Comparison of ENCODE assay signal across 2 cellular contexts in the genomic region with DNA sequence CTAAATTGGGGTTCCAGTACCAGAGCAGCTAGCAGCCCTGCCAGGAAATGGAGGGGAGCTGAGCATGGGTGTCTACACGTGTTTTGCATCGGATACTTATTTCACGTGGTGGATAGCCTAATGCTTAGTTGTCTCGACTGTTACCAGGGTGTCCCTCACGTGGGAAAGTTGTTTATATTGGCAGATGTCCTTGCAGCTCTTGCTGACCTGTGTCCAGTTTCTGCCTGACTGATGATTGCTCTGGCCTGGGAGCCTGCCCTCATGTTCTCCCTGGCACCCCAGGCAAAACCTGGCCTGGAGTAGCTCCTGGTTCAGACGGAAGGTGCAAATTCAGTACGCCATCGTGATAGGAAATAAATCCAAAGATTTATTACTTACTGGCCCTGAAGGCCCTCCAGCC.
TF ChIP-seq lines count a peak whose summit lies in the region.

No MANE protein-coding gene starts in this region.

TF ChIP-seq in H1, 55 proteins besides CTCF, POLR2A, EP300 and RAD21 (continued from another document):
- TF ChIP-seq POU5F1 (IDR thresholded peaks at IDR 0.05; ENCODE audit: low read depth, low read length) (no peak), SUZ12 (IDR thresholded peaks at IDR 0.05; ENCODE audit: low read length) (no peak), SIRT6 (IDR thresholded peaks at IDR 0.05; ENCODE audit: low read length) (no peak), CHD1 (IDR thresholded peaks at IDR 0.05; ENCODE audit: low read depth, low read length) (no peak), TAF1 (IDR thresholded peaks at IDR 0.05; ENCODE audit: low read depth, low read length) (no peak), GTF2F1 (IDR thresholded peaks at IDR 0.05; ENCODE audit: borderline replicate concordance, low read depth, low read length) (no peak), POLR2AphosphoS5 (IDR thresholded peaks at IDR 0.05; ENCODE audit: low read depth, low read length) (no peak), KDM4A (IDR thresholded peaks at IDR 0.05; ENCODE audit: low read depth, low read length, severe bottlenecking) (no peak), NRF1 (IDR thresholded peaks at IDR 0.05; ENCODE audit: low read depth, low read length) (no peak), RXRA (IDR thresholded peaks at IDR 0.05; ENCODE audit: insufficient read depth, low read depth, low read length) (no peak), SRF (IDR thresholded peaks at IDR 0.05; ENCODE audit: low read depth, low read length) (no peak), BACH1 (IDR thresholded peaks at IDR 0.05; ENCODE audit: low read length) (no peak), CEBPB (IDR thresholded peaks at IDR 0.05; ENCODE audit: low read depth, low read length) (no peak), KDM1A (IDR thresholded peaks at IDR 0.05; ENCODE audit: borderline replicate concordance, low read length) (no peak), CTBP2 (IDR thresholded peaks at IDR 0.05; ENCODE audit: borderline replicate concordance, insufficient read depth, insufficient read length, low read length) (no peak)

TF ChIP-seq in liver, 16 proteins besides CTCF, POLR2A, EP300 and RAD21 (continued from another document):
- TF ChIP-seq, protein P1, sequence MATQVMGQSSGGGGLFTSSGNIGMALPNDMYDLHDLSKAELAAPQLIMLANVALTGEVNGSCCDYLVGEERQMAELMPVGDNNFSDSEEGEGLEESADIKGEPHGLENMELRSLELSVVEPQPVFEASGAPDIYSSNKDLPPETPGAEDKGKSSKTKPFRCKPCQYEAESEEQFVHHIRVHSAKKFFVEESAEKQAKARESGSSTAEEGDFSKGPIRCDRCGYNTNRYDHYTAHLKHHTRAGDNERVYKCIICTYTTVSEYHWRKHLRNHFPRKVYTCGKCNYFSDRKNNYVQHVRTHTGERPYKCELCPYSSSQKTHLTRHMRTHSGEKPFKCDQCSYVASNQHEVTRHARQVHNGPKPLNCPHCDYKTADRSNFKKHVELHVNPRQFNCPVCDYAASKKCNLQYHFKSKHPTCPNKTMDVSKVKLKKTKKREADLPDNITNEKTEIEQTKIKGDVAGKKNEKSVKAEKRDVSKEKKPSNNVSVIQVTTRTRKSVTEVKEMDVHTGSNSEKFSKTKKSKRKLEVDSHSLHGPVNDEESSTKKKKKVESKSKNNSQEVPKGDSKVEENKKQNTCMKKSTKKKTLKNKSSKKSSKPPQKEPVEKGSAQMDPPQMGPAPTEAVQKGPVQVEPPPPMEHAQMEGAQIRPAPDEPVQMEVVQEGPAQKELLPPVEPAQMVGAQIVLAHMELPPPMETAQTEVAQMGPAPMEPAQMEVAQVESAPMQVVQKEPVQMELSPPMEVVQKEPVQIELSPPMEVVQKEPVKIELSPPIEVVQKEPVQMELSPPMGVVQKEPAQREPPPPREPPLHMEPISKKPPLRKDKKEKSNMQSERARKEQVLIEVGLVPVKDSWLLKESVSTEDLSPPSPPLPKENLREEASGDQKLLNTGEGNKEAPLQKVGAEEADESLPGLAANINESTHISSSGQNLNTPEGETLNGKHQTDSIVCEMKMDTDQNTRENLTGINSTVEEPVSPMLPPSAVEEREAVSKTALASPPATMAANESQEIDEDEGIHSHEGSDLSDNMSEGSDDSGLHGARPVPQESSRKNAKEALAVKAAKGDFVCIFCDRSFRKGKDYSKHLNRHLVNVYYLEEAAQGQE (IDR thresholded peaks at IDR 0.05) = no peak
- no peak for TF ChIP-seq NR2F2 (IDR thresholded peaks at IDR 0.05)
- no peak for TF ChIP-seq HNF4G (IDR thresholded peaks at IDR 0.05)
- TF ChIP-seq, protein P2, sequence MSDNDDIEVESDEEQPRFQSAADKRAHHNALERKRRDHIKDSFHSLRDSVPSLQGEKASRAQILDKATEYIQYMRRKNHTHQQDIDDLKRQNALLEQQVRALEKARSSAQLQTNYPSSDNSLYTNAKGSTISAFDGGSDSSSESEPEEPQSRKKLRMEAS (IDR thresholded peaks at IDR 0.05) = peak; percentile 83
- no peak for TF ChIP-seq ATF3 (IDR thresholded peaks at IDR 0.05)
- no peak for TF ChIP-seq GABPA (IDR thresholded peaks at IDR 0.05 in 1 of 2, conservative IDR thresholded peaks at IDR 0.05 in 1 of 2)
- TF ChIP-seq RXRA (IDR thresholded peaks at IDR 0.05) = peak; percentile 71 to 93
- TF ChIP-seq, protein P3, sequence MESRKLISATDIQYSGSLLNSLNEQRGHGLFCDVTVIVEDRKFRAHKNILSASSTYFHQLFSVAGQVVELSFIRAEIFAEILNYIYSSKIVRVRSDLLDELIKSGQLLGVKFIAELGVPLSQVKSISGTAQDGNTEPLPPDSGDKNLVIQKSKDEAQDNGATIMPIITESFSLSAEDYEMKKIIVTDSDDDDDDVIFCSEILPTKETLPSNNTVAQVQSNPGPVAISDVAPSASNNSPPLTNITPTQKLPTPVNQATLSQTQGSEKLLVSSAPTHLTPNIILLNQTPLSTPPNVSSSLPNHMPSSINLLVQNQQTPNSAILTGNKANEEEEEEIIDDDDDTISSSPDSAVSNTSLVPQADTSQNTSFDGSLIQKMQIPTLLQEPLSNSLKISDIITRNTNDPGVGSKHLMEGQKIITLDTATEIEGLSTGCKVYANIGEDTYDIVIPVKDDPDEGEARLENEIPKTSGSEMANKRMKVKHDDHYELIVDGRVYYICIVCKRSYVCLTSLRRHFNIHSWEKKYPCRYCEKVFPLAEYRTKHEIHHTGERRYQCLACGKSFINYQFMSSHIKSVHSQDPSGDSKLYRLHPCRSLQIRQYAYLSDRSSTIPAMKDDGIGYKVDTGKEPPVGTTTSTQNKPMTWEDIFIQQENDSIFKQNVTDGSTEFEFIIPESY (IDR thresholded peaks at IDR 0.05) = no peak
- peak; percentile 95 for TF ChIP-seq FOXA1 (IDR thresholded peaks at IDR 0.05)
- TF ChIP-seq JUND (IDR thresholded peaks at IDR 0.05) = peak in 1 of 2 donors; percentile 65
- peak; percentile 96 for TF ChIP-seq FOXA2 (IDR thresholded peaks at IDR 0.05)
- peak; percentile 52 to 81 for TF ChIP-seq HNF4A (conservative IDR thresholded peaks at IDR 0.05)
- peak; percentile 80 for TF ChIP-seq YY1 (IDR thresholded peaks at IDR 0.05)
- TF ChIP-seq EGR1 (IDR thresholded peaks at IDR 0.05; ENCODE audit: low read depth in 2 of 2) = peak in 1 of 2 donors; percentile 27
